In genomic region chr9:38058452-38059232, GRCh38 we compare ENCODE assay signal across 13 cellular contexts. TPM values are rescaled to one million over a fixed set of nuclear protein-coding genes. Genes with fewer than 3 reads are reported as not detected.
DNase-seq lines count a peak whose midpoint lies in the region; ATAC-seq, FAIRE-seq and TF ChIP-seq lines count a peak whose summit lies in the region.
"Had no signal": no experiment of that assay in that cellular context is flagged by ENCODE, and none has a peak within 500 bp of the region (broad histone marks: within the 10 kb centered on the region; RNA-seq: fewer than 3 reads in every experiment).

No MANE protein-coding gene starts in this region.

- POLR2A ChIA-PET in HepG2 (lab: Yijun Ruan, JAX) = interaction anchor here (0.9 to 3.6 kb wide), 7 partner anchors 8 to 50 kb away, joined by 4 to 30 read pairs (median 8); partner anchors contain the start of gene SHB

- CTCF ChIA-PET in HepG2 (lab: Yijun Ruan, JAX; ENCODE audit: low intra/inter-chr PET ratio, low total read pairs) = no interaction called here

- TF ChIP-seq POLR2A in HepG2 (IDR thresholded peaks at IDR 0.05; ENCODE audit: insufficient read depth in 1 of 2, low read depth in 2 of 2, low read length in 2 of 2) = no peak

- DNase-seq in endodermal cell = peak; percentile 58
- DNase-seq in HepG2 (ENCODE audit: low spot score) = no peak
- DNase-seq in stimulated activated effector memory CD8-positive, alpha-beta T cell treated with anti-CD3 and anti-CD28 coated beads, Interleukin-12 subunit alpha, Interleukin-12 subunit beta, amount 100 ng/mL, for 72 hours (ENCODE audit: low spot score in 2 of 2) = no peak
- DNase-seq in anterior cingulate cortex (lab: John Stamatoyannopoulos, UW) = no peak
- DNase-seq in T-helper 1 cell = no peak
- DNase-seq: activated naive CD4-positive, alpha-beta T cell; central memory CD4-positive, alpha-beta T cell; SIG-M5; stimulated activated CD4-positive, alpha-beta T cell treated with anti-CD3 and anti-CD28 coated beads, Interleukin-1b, Interleukin-23, amount 100 ng/mL, for 48 hours had no signal

- in situ Hi-C loops in HepG2 (cut with HindIII; ENCODE audit: extremely low pct_ligation_motif_present, low pct_unique_long_range_greater_than_20kb) = no loop called here

- H3K9me3 Mint-ChIP-seq in endodermal cell = no peaks in the 10 kb centered on the region
- no peaks in the 10 kb centered on the region for H3K9me3 Mint-ChIP-seq in stimulated activated effector memory CD8-positive, alpha-beta T cell treated with anti-CD3 and anti-CD28 coated beads, Interleukin-12 subunit alpha, Interleukin-12 subunit beta, amount 100 ng/mL, for 72 hours

- H3K27ac ChIP-seq in HUES48 (ENCODE audit: low read depth, low read length) = peak overlapping the region; percentile 48
- H3K27ac ChIP-seq in endodermal cell (ENCODE audit: low read depth, low read length) = no peak overlapping the region
- H3K27ac ChIP-seq in HepG2 (ENCODE audit: extremely low read length, insufficient read depth, low read length) = peak overlapping the region; percentile 83

- no peak for TF ChIP-seq RAD21 in HepG2 (CRISPR knock-in tag; IDR thresholded peaks at IDR 0.05)

- peaks cover 99% of the 10 kb centered on the region for H3K79me2 ChIP-seq in HepG2 (ENCODE audit: insufficient read depth, low read length)

- intact Hi-C loops in HepG2 (cut with micrococcal nuclease; ENCODE audit: unreplicated experiment) = no loop called here

- no peak overlapping the region for H3K4me3 Mint-ChIP-seq in endodermal cell
- H3K4me3 Mint-ChIP-seq in stimulated activated effector memory CD8-positive, alpha-beta T cell treated with anti-CD3 and anti-CD28 coated beads, Interleukin-12 subunit alpha, Interleukin-12 subunit beta, amount 100 ng/mL, for 72 hours = no peak overlapping the region

- no peaks in the 10 kb centered on the region for H3K9me3 ChIP-seq in HUES48 (ENCODE audit: control insufficient read depth, insufficient read depth, low read length)
- H3K9me3 ChIP-seq in endodermal cell (ENCODE audit: control insufficient read depth, low read length) = no peaks in the 10 kb centered on the region
- H3K9me3 ChIP-seq in HepG2 (ENCODE audit: low read length) = no peaks in the 10 kb centered on the region

- no peak overlapping the region for H2AFZ ChIP-seq in HepG2 (ENCODE audit: low read length)

- H4K20me1 ChIP-seq in HepG2 (ENCODE audit: insufficient read depth, low read length) = peaks cover 25% of the 10 kb centered on the region

- peak; percentile 42 for TF ChIP-seq CTCF in endodermal cell (conservative IDR thresholded peaks at IDR 0.05)
- no peak for TF ChIP-seq CTCF in HepG2 (CRISPR knock-in tag; IDR thresholded peaks at IDR 0.05)

- BruUV-seq in HepG2 (replicated peaks; lab: Mats Ljungman, UMichigan) = no TSS peak

- H3K4me3 ChIP-seq in HUES48 (ENCODE audit: low read depth, low read length) (no peak overlapping the region), endodermal cell (ENCODE audit: low read length) (no peak overlapping the region), HepG2 (replicated peaks in 1 of 3; ENCODE audit: insufficient read depth in 1 of 3, low read depth in 2 of 3, low read length in 3 of 3) (peak overlapping the region in 1 of 3 experiments; percentile 39; a peak in 2 of 6 replicates)

- ATAC-seq in HepG2 = peak; percentile 11; the same call in 2 of the 3 replicates
- ATAC-seq in stimulated activated effector memory CD8-positive, alpha-beta T cell treated with anti-CD3 and anti-CD28 coated beads, Interleukin-12 subunit alpha, Interleukin-12 subunit beta, amount 100 ng/mL, for 72 hours = no peak
- ATAC-seq in HG02610 (IDR thresholded peaks at IDR 0.05; ENCODE audit: unreplicated experiment) = no peak
- no peak for ATAC-seq in HG03432 (IDR thresholded peaks at IDR 0.05; ENCODE audit: unreplicated experiment)

- FAIRE-seq in HepG2 (lab: Jason Lieb, UNC) = no peak
- FAIRE-seq: TTC549 had no signal

- H3K4me1 ChIP-seq in HUES48 (ENCODE audit: control insufficient read depth, insufficient read depth, low read length) = peaks cover 38% of the 10 kb centered on the region
- H3K4me1 ChIP-seq in endodermal cell (ENCODE audit: control insufficient read depth, insufficient read depth, low read length) = peaks cover 18% of the 10 kb centered on the region
- H3K4me1 ChIP-seq in HepG2 (ENCODE audit: insufficient read depth, low read length) = peaks cover 100% of the 10 kb centered on the region

- H3K27me3 Mint-ChIP-seq in endodermal cell (ENCODE audit: insufficient read depth) = no peaks in the 10 kb centered on the region

- H3K36me3 ChIP-seq in HUES48 (ENCODE audit: control insufficient read depth, insufficient read depth, low read length) (no peaks in the 10 kb centered on the region; the same call in 1 of the 2 replicates), endodermal cell (ENCODE audit: control insufficient read depth, insufficient read depth, low read length) (peaks cover 72% of the 10 kb centered on the region), HepG2 (replicated peaks in 1 of 2; ENCODE audit: control insufficient read depth in 1 of 2, insufficient read depth in 2 of 2, low read length in 2 of 2) (peaks cover 5 to 42% of the 10 kb centered on the region in 2 experiments)

- 72 to 85% methylated on average over 4 to 13 of the region's 13 CpGs for WGBS in endodermal cell (ENCODE audit: insufficient coverage in 1 of 2, insufficient read length in 1 of 2), 2 experiments
- WGBS in HepG2 (ENCODE audit: low lambda C conversion rate) = 70% methylated on average over 13 of the region's 13 CpGs

- peaks cover 68% of the 10 kb centered on the region for H3K4me1 Mint-ChIP-seq in endodermal cell
- no peaks in the 10 kb centered on the region for H3K4me1 Mint-ChIP-seq in stimulated activated effector memory CD8-positive, alpha-beta T cell treated with anti-CD3 and anti-CD28 coated beads, Interleukin-12 subunit alpha, Interleukin-12 subunit beta, amount 100 ng/mL, for 72 hours

- peaks cover 30% of the 10 kb centered on the region for H3K36me3 Mint-ChIP-seq in endodermal cell (ENCODE audit: low read depth)
- no peaks in the 10 kb centered on the region for H3K36me3 Mint-ChIP-seq in stimulated activated effector memory CD8-positive, alpha-beta T cell treated with anti-CD3 and anti-CD28 coated beads, Interleukin-12 subunit alpha, Interleukin-12 subunit beta, amount 100 ng/mL, for 72 hours

- peak overlapping the region; percentile 48 for H3K4me2 ChIP-seq in HepG2 (ENCODE audit: low read depth, low read length)

- H3K27ac Mint-ChIP-seq in endodermal cell = no peak overlapping the region
- H3K27ac Mint-ChIP-seq in stimulated activated effector memory CD8-positive, alpha-beta T cell treated with anti-CD3 and anti-CD28 coated beads, Interleukin-12 subunit alpha, Interleukin-12 subunit beta, amount 100 ng/mL, for 72 hours = peak overlapping the region; percentile 23

- no peak for TF ChIP-seq EP300 in HepG2 (IDR thresholded peaks at IDR 0.05; ENCODE audit: low read depth in 2 of 2, low read length in 2 of 2)
- no peak for TF ChIP-seq EP300 in HepG2 (CRISPR knock-in tag; IDR thresholded peaks at IDR 0.05; ENCODE audit: borderline replicate concordance)

- no peak overlapping the region for H3K9ac ChIP-seq in HUES48 (ENCODE audit: low read depth, low read length)
- H3K9ac ChIP-seq in endodermal cell (ENCODE audit: extremely low read depth, low read length, poor library complexity, severe bottlenecking) = no peak overlapping the region
- peak overlapping the region; percentile 40 for H3K9ac ChIP-seq in HepG2 (ENCODE audit: insufficient read depth, low read depth, low read length)

- no peaks in the 10 kb centered on the region for H3K27me3 ChIP-seq in HUES48 (ENCODE audit: control insufficient read depth, insufficient read depth, low read length)
- H3K27me3 ChIP-seq in endodermal cell (ENCODE audit: control insufficient read depth, insufficient read depth, low read length, poor library complexity, severe bottlenecking) = no peaks in the 10 kb centered on the region
- H3K27me3 ChIP-seq in HepG2 (ENCODE audit: control insufficient read depth in 1 of 2, insufficient read depth in 2 of 2, low read length in 2 of 2) = no peaks in the 10 kb centered on the region

RNA-seq across cellular contexts. Expression of gene SHB, which starts 10.4 kb away (rescaled TPM):
- total RNA-seq in endodermal cell (10 to 100 TPM; 28.1 to 38.1 TPM), HepG2 (2016; rRNA removed; fragmentation: Illumina TruSeq; extraction: Trizol) (14.7 and 19.4 TPM in 2 replicates)
- polyA plus RNA-seq in endodermal cell (2013, experiment 1 of 2) = 10.8 TPM
- polyA plus RNA-seq in endodermal cell (2013, experiment 2 of 2) = 12.5 TPM
- total RNA-seq in HepG2 (2016; cell fraction: cytosol; rRNA removed; fragmentation: Illumina TruSeq; extraction: Trizol; ENCODE audit: low read depth) = 7.3 and 8.2 TPM in 2 replicates
- 12.9 and 18.0 TPM in 2 replicates for total RNA-seq in HepG2 (2016; cell fraction: insoluble cytoplasmic fraction; rRNA removed; fragmentation: Illumina TruSeq; extraction: Trizol)
- total RNA-seq in HepG2 (2016; cell fraction: membrane; rRNA removed; fragmentation: Illumina TruSeq; extraction: Trizol) = 16.0 and 20.4 TPM in 2 replicates
- total RNA-seq in HepG2 (2016; cell fraction: nucleus; rRNA removed; fragmentation: Illumina TruSeq; extraction: Trizol) = 12.0 and 14.5 TPM in 2 replicates
- polyA plus RNA-seq in HepG2 (2011; rRNA removed) = 20.7 and 25.3 TPM in 2 replicates
- 19.8 and 24.1 TPM in 2 replicates for polyA plus RNA-seq in HepG2 (2011; cell fraction: cytosol; rRNA removed)
- 26.3 and 29.8 TPM in 2 replicates for polyA plus RNA-seq in HepG2 (2011; cell fraction: nucleus; rRNA removed)
- polyA plus RNA-seq in HepG2 (2012) = 16.2 and 22.8 TPM in 2 replicates
- polyA plus RNA-seq in HepG2 (2016; cell fraction: cytosol; fragmentation: Illumina TruSeq; extraction: Trizol; ENCODE audit: low read depth) = 9.0 and 11.2 TPM in 2 replicates
- 21.3 and 23.2 TPM in 2 replicates for polyA plus RNA-seq in HepG2 (2016; cell fraction: insoluble cytoplasmic fraction; fragmentation: Illumina TruSeq; extraction: Trizol; ENCODE audit: low read depth)
- polyA plus RNA-seq in HepG2 (2016; cell fraction: membrane; fragmentation: Illumina TruSeq; extraction: Trizol; ENCODE audit: low read depth) = 18.0 and 21.9 TPM in 2 replicates
- 17.6 and 17.8 TPM in 2 replicates for polyA plus RNA-seq in HepG2 (2016; cell fraction: nucleus; fragmentation: Illumina TruSeq; extraction: Trizol; ENCODE audit: insufficient read depth, low read depth)
- polyA minus RNA-seq in HepG2 (2011; rRNA and poly(A)+ RNA removed; ENCODE audit: low replicate concordance) = 8.6 and 37.7 TPM in 2 replicates
- polyA minus RNA-seq in HepG2 (2011; cell fraction: cytosol; rRNA and poly(A)+ RNA removed) = 28.1 and 28.8 TPM in 2 replicates
- 42.1 and 49.2 TPM in 2 replicates for polyA minus RNA-seq in HepG2 (2011; cell fraction: nucleus; rRNA and poly(A)+ RNA removed)
